Comparison of ENCODE assay signal across 6 cellular contexts in genomic region chr11:112839051-112839450, GRCh38.
"Had no signal": no experiment of that assay in that cellular context is flagged by ENCODE, and none has a peak within 500 bp of the region (broad histone marks: within the 10 kb centered on the region; RNA-seq: fewer than 3 reads in every experiment).

No MANE protein-coding gene starts in this region.

- H3K27ac ChIP-seq: HL-60 had no signal

- H3K4me3 ChIP-seq: GM23338 had no signal

- H3K4me2 ChIP-seq: GM23338 had no signal

- H2AFZ ChIP-seq: GM23338 had no signal

- ATAC-seq: GM23338, HepG2 had no signal

- DNase-seq: H9, HCEC 1CT, KBM-7 had no signal
